ENCODE assay signal across 22 cellular contexts in genomic region chr15:74976159-74976558, GRCh38. TPM values are rescaled to one million over a fixed set of nuclear protein-coding genes. Genes with fewer than 3 reads are reported as not detected.
DNase-seq lines count a peak whose midpoint lies in the region; ATAC-seq and TF ChIP-seq lines count a peak whose summit lies in the region.
"Had no signal": no experiment of that assay in that cellular context is flagged by ENCODE, and none has a peak within 500 bp of the region (broad histone marks: within the 10 kb centered on the region; RNA-seq: fewer than 3 reads in every experiment).

No MANE protein-coding gene starts in this region.

- TF ChIP-seq EP300 in SK-N-SH (IDR thresholded peaks at IDR 0.05; ENCODE audit: borderline replicate concordance in 1 of 2, low read depth in 1 of 2, low read length in 1 of 2) = no peak

- H3K4me1 Mint-ChIP-seq in endodermal cell = no peaks in the 10 kb centered on the region
- H3K4me1 Mint-ChIP-seq: nephron had no signal

- no peak for ATAC-seq in SK-N-SH treated with all-trans-retinoic acid at 6 μM for 48 hours
- no peak for ATAC-seq in body of pancreas
- ATAC-seq in HG03469 (IDR thresholded peaks at IDR 0.05; ENCODE audit: unreplicated experiment) = no peak
- ATAC-seq: A549, pancreas, sciatic nerve, T-helper 17 cell had no signal

- intact Hi-C loops in spleen (cut with DNase I; ENCODE audit: low total_unique reads) (no loop called here), body of pancreas (cut with DNase I) (no loop called here)

- no peak for DNase-seq in SK-N-SH
- DNase-seq in endodermal cell = no peak
- DNase-seq in spleen = peak; percentile 22
- no peak for DNase-seq in SK-N-DZ (ENCODE audit: low spot score)
- no peak for DNase-seq in body of pancreas
- DNase-seq: activated CD4-positive, alpha-beta T cell treated with anti-CD3 and anti-CD28 coated beads, Interleukin-2, amount 50 U/mL, for 48 hours; activated gamma-delta T cell; activated T-cell treated with anti-CD3 and anti-CD28 coated beads for 4 hours; Calu3; cortex of kidney; left ventricle myocardium inferior; NCI-H1694 treated with DMSO at 0.1 percent for 48 hours; pancreas; T-helper 17 cell had no signal

- no peak for TF ChIP-seq RAD21 in SK-N-SH (IDR thresholded peaks at IDR 0.05; ENCODE audit: low read length)

- H3K27me3 Mint-ChIP-seq in endodermal cell (ENCODE audit: insufficient read depth) = peaks cover 9% of the 10 kb centered on the region

- H3K9ac ChIP-seq in SK-N-SH (no peak overlapping the region), OCI-LY3 (ENCODE audit: low read length) (no peak overlapping the region), endodermal cell (ENCODE audit: extremely low read depth, low read length, poor library complexity, severe bottlenecking) (no peak overlapping the region)

- H3K79me2 ChIP-seq in SK-N-SH (ENCODE audit: insufficient read depth) (no peaks in the 10 kb centered on the region), OCI-LY3 (ENCODE audit: low read length) (no peaks in the 10 kb centered on the region)

- H2AFZ ChIP-seq in SK-N-SH (ENCODE audit: low read depth) = no peak overlapping the region
- no peak overlapping the region for H2AFZ ChIP-seq in OCI-LY3 (ENCODE audit: low read depth, low read length)

- H3K27ac Mint-ChIP-seq in endodermal cell = no peak overlapping the region
- H3K27ac Mint-ChIP-seq: nephron, type B pancreatic cell had no signal

- H3K4me3 Mint-ChIP-seq in endodermal cell = no peak overlapping the region
- H3K4me3 Mint-ChIP-seq: nephron, T-helper 17 cell, type B pancreatic cell had no signal

- H3K4me2 ChIP-seq in SK-N-SH (no peak overlapping the region), OCI-LY3 (ENCODE audit: low read length) (no peak overlapping the region)
- H3K4me2 ChIP-seq: A549 had no signal

- CTCF ChIA-PET in SK-N-SH (lab: Yijun Ruan, JAX) = interaction anchor here (0.6 to 1.5 kb wide), 5 partner anchors 12 to 84 kb away, joined by 3 to 5 read pairs (median 3); no protein-coding TSS in a partner anchor

- H3K4me3 ChIP-seq in SK-N-SH (ENCODE audit: low read depth in 2 of 2, low read length in 1 of 2) (no peak overlapping the region), OCI-LY3 (ENCODE audit: low read length) (no peak overlapping the region), endodermal cell (ENCODE audit: low read length) (no peak overlapping the region), spleen (no peak overlapping the region), body of pancreas (no peak overlapping the region)
- H3K4me3 ChIP-seq: A549, breast epithelium, left ventricle myocardium inferior, pancreas had no signal

- peaks cover 4% of the 10 kb centered on the region for H3K9me3 Mint-ChIP-seq in endodermal cell
- H3K9me3 Mint-ChIP-seq: type B pancreatic cell had no signal

- H3K4me1 ChIP-seq in SK-N-SH (ENCODE audit: control insufficient read depth in 1 of 2, insufficient read depth in 2 of 2, low read depth in 1 of 2, low read length in 1 of 2) (peaks cover 0 to 4% of the 10 kb centered on the region in 2 experiments; a peak in 1 of 4 replicates), OCI-LY3 (ENCODE audit: low read length) (no peaks in the 10 kb centered on the region), endodermal cell (ENCODE audit: control insufficient read depth, insufficient read depth, low read length) (no peaks in the 10 kb centered on the region), spleen (no peaks in the 10 kb centered on the region), body of pancreas (no peaks in the 10 kb centered on the region)
- H3K4me1 ChIP-seq: breast epithelium, left ventricle myocardium inferior, pancreas had no signal

- H3K36me3 ChIP-seq in SK-N-SH (replicated peaks in 1 of 2; ENCODE audit: control insufficient read depth in 1 of 2, insufficient read depth in 2 of 2, low read length in 1 of 2) = no peaks in the 10 kb centered on the region
- H3K36me3 ChIP-seq in OCI-LY3 (replicated peaks; ENCODE audit: low read depth, low read length) = no peaks in the 10 kb centered on the region
- H3K36me3 ChIP-seq in endodermal cell (ENCODE audit: control insufficient read depth, insufficient read depth, low read length) = no peaks in the 10 kb centered on the region
- H3K36me3 ChIP-seq in spleen = no peaks in the 10 kb centered on the region
- H3K36me3 ChIP-seq in body of pancreas (replicated peaks in 1 of 2; ENCODE audit: insufficient read depth in 1 of 2, low read depth in 2 of 2) = no peaks in the 10 kb centered on the region
- H3K36me3 ChIP-seq: breast epithelium, left ventricle myocardium inferior, pancreas had no signal

- peaks cover 5% of the 10 kb centered on the region for H3F3A ChIP-seq in SK-N-SH (replicated peaks; ENCODE audit: insufficient read depth)

- no peaks in the 10 kb centered on the region for H3K9me3 ChIP-seq in SK-N-SH
- no peaks in the 10 kb centered on the region for H3K9me3 ChIP-seq in OCI-LY3 (ENCODE audit: insufficient read depth, low read length)
- H3K9me3 ChIP-seq in endodermal cell (ENCODE audit: control insufficient read depth, low read length) = no peaks in the 10 kb centered on the region
- H3K9me3 ChIP-seq in spleen = no peaks in the 10 kb centered on the region
- H3K9me3 ChIP-seq in body of pancreas = no peaks in the 10 kb centered on the region
- H3K9me3 ChIP-seq: A549, breast epithelium, left ventricle myocardium inferior, pancreas had no signal

- TF ChIP-seq POLR2A in spleen (IDR thresholded peaks at IDR 0.05) (no peak), body of pancreas (IDR thresholded peaks at IDR 0.05) (no peak)

- H3K27me3 ChIP-seq in SK-N-SH (ENCODE audit: insufficient read depth) (no peaks in the 10 kb centered on the region), OCI-LY3 (ENCODE audit: low read depth, low read length) (peaks cover 31% of the 10 kb centered on the region), endodermal cell (ENCODE audit: control insufficient read depth, insufficient read depth, low read length, poor library complexity, severe bottlenecking) (no peaks in the 10 kb centered on the region), spleen (replicated peaks in 1 of 7) (peaks cover 0 to 54% (median 0%) of the 10 kb centered on the region in 7 donors), body of pancreas (no peaks in the 10 kb centered on the region)
- H3K27me3 ChIP-seq: breast epithelium, pancreas had no signal

- POLR2A ChIA-PET in SK-N-SH (lab: Yijun Ruan, JAX) = no interaction called here

- H4K20me1 ChIP-seq in SK-N-SH (ENCODE audit: insufficient read depth) (no peaks in the 10 kb centered on the region), OCI-LY3 (ENCODE audit: insufficient read depth, low read length) (no peaks in the 10 kb centered on the region)

- H3K9me2 ChIP-seq in SK-N-SH = no peaks in the 10 kb centered on the region

- H3K27ac ChIP-seq in SK-N-SH (ENCODE audit: low read depth in 2 of 2, low read length in 1 of 2) = no peak overlapping the region
- H3K27ac ChIP-seq in OCI-LY3 (ENCODE audit: low read length) = no peak overlapping the region
- no peak overlapping the region for H3K27ac ChIP-seq in endodermal cell (ENCODE audit: low read depth, low read length)
- no peak overlapping the region for H3K27ac ChIP-seq in spleen
- no peak overlapping the region for H3K27ac ChIP-seq in body of pancreas
- H3K27ac ChIP-seq: A549, breast epithelium, left ventricle myocardium inferior, pancreas had no signal

- WGBS in SK-N-SH (ENCODE audit: low lambda C conversion rate) = 64% methylated on average over 1 of the region's 1 CpG
- WGBS in endodermal cell (ENCODE audit: insufficient coverage in 1 of 2, insufficient read length in 1 of 2), 2 experiments = 93 to 100% methylated on average over 1 of the region's 1 CpG
- WGBS in spleen, 5 donors = 77 to 88% (median 81%) methylated on average over 1 of the region's 1 CpG
- 55 to 62% methylated on average over 1 of the region's 1 CpG for WGBS in body of pancreas, 2 donors

- H3K36me3 Mint-ChIP-seq in endodermal cell (ENCODE audit: low read depth) = no peaks in the 10 kb centered on the region
- H3K36me3 Mint-ChIP-seq: type B pancreatic cell had no signal

- 0 out of 2 replicates have a peak, but pooled peaks have one; percentile 13 for TF ChIP-seq CTCF in SK-N-SH (IDR thresholded peaks at IDR 0.05)
- peak; percentile 44 for TF ChIP-seq CTCF in OCI-LY3 (IDR thresholded peaks at IDR 0.05; ENCODE audit: low read depth, low read length)
- peak; percentile 50 for TF ChIP-seq CTCF in endodermal cell (conservative IDR thresholded peaks at IDR 0.05)
- TF ChIP-seq CTCF in spleen (IDR thresholded peaks at IDR 0.05 in 8 of 11, conservative IDR thresholded peaks at IDR 0.05 in 3 of 11) = no peak
- TF ChIP-seq CTCF in body of pancreas (IDR thresholded peaks at IDR 0.05) = peak in 1 of 7 experiments; percentile 21

RNA-seq across cellular contexts. Expression of gene SCAMP5, which starts 19.2 kb away (rescaled TPM):
- 27.9 and 32.7 TPM in 2 replicates for polyA plus RNA-seq in SK-N-SH (2012; rRNA removed)
- polyA plus RNA-seq in SK-N-SH (2012; cell fraction: cytosol; rRNA removed) = 17.4 and 22.3 TPM in 2 replicates
- 40.8 and 49.0 TPM in 2 replicates for polyA plus RNA-seq in SK-N-SH (2012; cell fraction: nucleus; rRNA removed)
- 10 to 100 TPM; 21.9 to 33.5 TPM for total RNA-seq in endodermal cell
- 19.6 TPM for polyA plus RNA-seq in endodermal cell (2013, experiment 1 of 2)
- 13.5 TPM for polyA plus RNA-seq in endodermal cell (2013, experiment 2 of 2)
- total RNA-seq in spleen = 10 to 100 TPM in 3 of 7 donors, 1 to 10 TPM in 4; 6.6 to 20.0 (median 8.7) TPM
- polyA plus RNA-seq in spleen = 1 to 10 TPM; 1.8 to 7.1 (median 3.8) TPM
- 49.6 and 50.5 TPM in 2 replicates for polyA plus RNA-seq in SK-N-DZ (2014; cell fraction: cytosol; rRNA removed)
- 80.5 and 89.5 TPM in 2 replicates for polyA plus RNA-seq in SK-N-DZ (2014; cell fraction: nucleus; rRNA removed)
- 10 to 100 TPM; 21.1 to 30.4 TPM for total RNA-seq in body of pancreas

RNA-seq across cellular contexts. Expression of gene RPP25, which starts 19.6 kb away (rescaled TPM):
- polyA plus RNA-seq in SK-N-SH (2012; rRNA removed) (1.7 TPM in 2 replicates), spleen (10 to 100 TPM in 2 of 3 donors, 1 to 10 TPM in 1; 4.6 to 11.4 (median 10.9) TPM)
- polyA plus RNA-seq in SK-N-SH (2012; cell fraction: cytosol; rRNA removed) = 1.3 and 2.2 TPM in 2 replicates
- polyA plus RNA-seq in SK-N-SH (2012; cell fraction: nucleus; rRNA removed) = 0.82 and 0.92 TPM in 2 replicates
- total RNA-seq in endodermal cell (1 to 10 TPM; 4.6 to 9.9 TPM), spleen (10 to 100 TPM in 6 of 7 donors, 1 to 10 TPM in 1; 7.9 to 18.9 (median 15.4) TPM), body of pancreas (10 to 100 TPM in 1 of 2 donors, 1 to 10 TPM in 1; 9.1 to 11.5 TPM)
- polyA plus RNA-seq in endodermal cell (2013, experiment 1 of 2) = 5.6 TPM
- 4.5 TPM for polyA plus RNA-seq in endodermal cell (2013, experiment 2 of 2)
- 13.3 and 13.8 TPM in 2 replicates for polyA plus RNA-seq in SK-N-DZ (2014; cell fraction: cytosol; rRNA removed)
- 6.0 and 7.1 TPM in 2 replicates for polyA plus RNA-seq in SK-N-DZ (2014; cell fraction: nucleus; rRNA removed)

RNA-seq across cellular contexts. Expression of gene COX5A, which starts 38.3 kb away (rescaled TPM):
- 112 and 158 TPM in 2 replicates for polyA plus RNA-seq in SK-N-SH (2012; rRNA removed)
- 226 and 272 TPM in 2 replicates for polyA plus RNA-seq in SK-N-SH (2012; cell fraction: cytosol; rRNA removed)
- 69.9 and 72.9 TPM in 2 replicates for polyA plus RNA-seq in SK-N-SH (2012; cell fraction: nucleus; rRNA removed)
- 100 to 1,000 TPM; 243 to 279 TPM for total RNA-seq in endodermal cell
- 279 TPM for polyA plus RNA-seq in endodermal cell (2013, experiment 1 of 2)
- 257 TPM for polyA plus RNA-seq in endodermal cell (2013, experiment 2 of 2)
- 100 to 1,000 TPM in 4 of 7 donors, 10 to 100 TPM in 3; 83.2 to 122 (median 108) TPM for total RNA-seq in spleen
- 100 to 1,000 TPM; 142 to 247 (median 221) TPM for polyA plus RNA-seq in spleen
- 284 and 377 TPM in 2 replicates for polyA plus RNA-seq in SK-N-DZ (2014; cell fraction: cytosol; rRNA removed)
- polyA plus RNA-seq in SK-N-DZ (2014; cell fraction: nucleus; rRNA removed) = 228 and 275 TPM in 2 replicates
- 10 to 100 TPM; 50.1 to 61.5 TPM for total RNA-seq in body of pancreas

RNA-seq across cellular contexts. Expression of gene PPCDC, which starts 47.2 kb away (rescaled TPM):
- polyA plus RNA-seq in SK-N-SH (2012; rRNA removed) (19.8 and 20.7 TPM in 2 replicates), spleen (10 to 100 TPM; 21.2 to 28.0 (median 23.1) TPM)
- 8.5 and 11.6 TPM in 2 replicates for polyA plus RNA-seq in SK-N-SH (2012; cell fraction: cytosol; rRNA removed)
- 20.1 and 21.1 TPM in 2 replicates for polyA plus RNA-seq in SK-N-SH (2012; cell fraction: nucleus; rRNA removed)
- total RNA-seq in endodermal cell (10 to 100 TPM; 15.9 to 24.5 TPM), spleen (10 to 100 TPM; 13.8 to 29.0 (median 21.9) TPM), body of pancreas (10 to 100 TPM; 12.5 to 13.2 TPM)
- 9.0 TPM for polyA plus RNA-seq in endodermal cell (2013, experiment 1 of 2)
- polyA plus RNA-seq in endodermal cell (2013, experiment 2 of 2) = 8.2 TPM
- 20.4 and 33.5 TPM in 2 replicates for polyA plus RNA-seq in SK-N-DZ (2014; cell fraction: cytosol; rRNA removed)
- polyA plus RNA-seq in SK-N-DZ (2014; cell fraction: nucleus; rRNA removed) = 23.3 and 50.7 TPM in 2 replicates

Comparison
In these comparisons a context has a peak if more than half of its experiments do, and no peak if none do; other contexts are left out.
1. CTCF ChIP-seq: peak in SK-N-SH (single experiment), OCI-LY3 (single experiment) and endodermal cell (single experiment); none in spleen (0 of 11).